In the genomic region with DNA sequence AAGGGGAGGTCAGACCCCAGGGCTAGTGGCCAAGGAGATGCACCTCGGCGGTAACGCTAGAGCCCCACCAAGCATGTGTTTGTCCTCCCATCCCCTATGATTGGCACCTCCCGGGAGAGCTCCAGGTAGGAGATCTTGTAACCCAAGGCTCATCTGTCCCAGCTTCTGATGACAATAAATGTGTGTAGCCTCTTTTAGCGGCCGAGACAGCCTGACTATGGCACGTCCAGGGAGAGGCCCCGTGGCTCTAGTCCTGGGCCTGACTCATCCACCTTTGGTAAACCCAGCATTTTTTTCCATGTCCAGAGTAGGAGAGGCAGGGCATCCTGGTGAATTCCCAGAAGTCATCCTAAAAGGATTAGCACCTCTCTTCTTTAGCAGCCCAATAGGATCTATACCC, we compare ENCODE assay signal across 22 cellular contexts. TPM values are rescaled to one million over a fixed set of nuclear protein-coding genes. Genes with fewer than 3 reads are reported as not detected.
DNase-seq lines count a peak whose midpoint lies in the region; ATAC-seq, FAIRE-seq and TF ChIP-seq lines count a peak whose summit lies in the region.
"Had no signal": no experiment of that assay in that cellular context is flagged by ENCODE, and none has a peak within 500 bp of the region (broad histone marks: within the 10 kb centered on the region; RNA-seq: fewer than 3 reads in every experiment).

No MANE protein-coding gene starts in this region.

- H3K9me3 ChIP-seq in DND-41 (ENCODE audit: insufficient read depth, low read length, severe bottlenecking): no peaks in the 10 kb centered on the region
- H3K9me3 ChIP-seq in GM12878 (replicated peaks; ENCODE audit: control insufficient read depth, insufficient read depth, low read length): no peaks in the 10 kb centered on the region
- no peaks in the 10 kb centered on the region for H3K9me3 ChIP-seq in neutrophil
- H3K9me3 ChIP-seq: prostate gland had no signal

- ATAC-seq in DND-41 (ENCODE audit: insufficient read depth, low read depth): no peak
- no peak for ATAC-seq in GM12878
- ATAC-seq: activated naive CD8-positive, alpha-beta T cell treated with anti-CD3 and anti-CD28 coated beads, Interleukin-2, amount 50 U/mL, for 24 hours; foreskin keratinocyte had no signal

- H3K27ac ChIP-seq in DND-41 (ENCODE audit: low read length): peak overlapping the region; percentile 58
- no peak overlapping the region for H3K27ac ChIP-seq in GM12878 (ENCODE audit: control insufficient read depth, insufficient read depth)
- H3K27ac ChIP-seq in neutrophil: peak overlapping the region; percentile 100
- H3K27ac ChIP-seq: foreskin keratinocyte, prostate gland had no signal

- H3K36me3 ChIP-seq in DND-41 (ENCODE audit: insufficient read depth, low read length) (peaks cover 81% of the 10 kb centered on the region), GM12878 (ENCODE audit: control insufficient read depth in 2 of 2, insufficient read depth in 2 of 2, low read length in 1 of 2) (peaks cover 13 to 16% of the 10 kb centered on the region in 2 experiments), neutrophil (no peaks in the 10 kb centered on the region)
- H3K36me3 ChIP-seq: prostate gland had no signal

- FAIRE-seq in GM12878 (lab: Jason Lieb, UNC) (no peak), GM12891 (lab: Jason Lieb, UNC) (no peak), urothelium cell line (lab: Jason Lieb, UNC) (no peak)

- SMC1A ChIA-PET in GM12878 (lab: Charles Lee; ENCODE audit: uncharacterized antibody, unreplicated experiment): interaction anchor here (0.9 kb wide), 1 partner anchor 13 kb away, joined by 3 read pairs; no protein-coding TSS in a partner anchor

- H3K4me2 ChIP-seq in DND-41 (ENCODE audit: insufficient read depth, low read length) (no peak overlapping the region), GM12878 (ENCODE audit: control insufficient read depth, insufficient read depth) (no peak overlapping the region)

- POLR2A ChIA-PET in GM12878 (lab: Charles Lee): no interaction called here

- CTCF ChIA-PET in GM12878 (lab: Yijun Ruan, JAX): interaction anchor here (1.2 to 1.7 kb wide), 2 partner anchors 25 to 29 kb away, joined by 3 to 4 read pairs; no protein-coding TSS in a partner anchor

- 93% methylated on average over 8 of the region's 8 CpGs for WGBS in GM12878 (ENCODE audit: insufficient coverage, insufficient replicate concordance, low lambda C conversion rate, missing lambda C conversion rate)

- H3K9ac ChIP-seq in DND-41 (ENCODE audit: low read depth, low read length): no peak overlapping the region
- no peak overlapping the region for H3K9ac ChIP-seq in GM12878 (ENCODE audit: control insufficient read depth, insufficient read depth, low read length)

- TF ChIP-seq CTCF in DND-41 (IDR thresholded peaks at IDR 0.05; ENCODE audit: borderline replicate concordance, extremely low read depth, low read length, poor library complexity, severe bottlenecking) (no peak), GM12878 (IDR thresholded peaks at IDR 0.05 in 2 of 3, conservative IDR thresholded peaks at IDR 0.05 in 1 of 3; ENCODE audit: control insufficient read depth in 2 of 3, extremely low read depth in 1 of 3, insufficient read depth in 1 of 3, low read depth in 3 of 3, low read length in 3 of 3) (no peak), neutrophil (IDR thresholded peaks at IDR 0.05) (no peak)

- TF ChIP-seq RAD21 in GM12878 (IDR thresholded peaks at IDR 0.05; ENCODE audit: insufficient read depth, low read depth, low read length): no peak

- intact Hi-C loops in GM12878 (cut with micrococcal nuclease; ENCODE audit: unreplicated experiment): no loop called here

- no peak overlapping the region for H2AFZ ChIP-seq in DND-41 (ENCODE audit: low read depth, low read length)
- no peak overlapping the region for H2AFZ ChIP-seq in GM12878 (ENCODE audit: control insufficient read depth, low read depth, low read length)

- DNase-seq in DND-41 (no peak), HT1080 (ENCODE audit: low read depth) (peak; percentile 54), GM12878 (ENCODE audit: low read depth, low spot score) (no peak), GM12891 (ENCODE audit: insufficient read length, low spot score) (no peak), D341Med (ENCODE audit: low spot score) (no peak), LoVo (ENCODE audit: low spot score) (no peak), urothelium cell line (ENCODE audit: low spot score) (no peak)
- DNase-seq: activated CD4-positive, alpha-beta memory T cell treated with anti-CD3 and anti-CD28 coated beads, Interleukin-2, amount 10 ng/mL, durations not matched to agents 7 days and 5 days; activated naive CD8-positive, alpha-beta T cell treated with anti-CD3 and anti-CD28 coated beads, Interleukin-2, amount 50 U/mL, for 24 hours; AML-193; Calu3; dermis blood vessel endothelial cell; foreskin keratinocyte; Kasumi-1; NCI-H526; nephron progenitor cell; SIG-M5; stimulated activated CD4-positive, alpha-beta T cell treated with anti-CD3 and anti-CD28 coated beads, Interleukin-4, amount 100 ng/mL, for 24 hours; T-helper 2 cell had no signal

- H3K4me1 ChIP-seq in DND-41 (ENCODE audit: insufficient read depth, low read length) (peaks cover 77% of the 10 kb centered on the region), GM12878 (ENCODE audit: control insufficient read depth, insufficient read depth, low read length) (peaks cover 16% of the 10 kb centered on the region), neutrophil (ENCODE audit: control insufficient read depth in 1 of 2, insufficient read depth in 1 of 2, low read depth in 1 of 2, low read length in 1 of 2) (peaks cover 71 to 75% of the 10 kb centered on the region in 2 experiments)
- H3K4me1 ChIP-seq: prostate gland had no signal

- BruUV-seq in GM12878 (replicated peaks; lab: Mats Ljungman, UMichigan): TSS peak; percentile 31

- H3K79me2 ChIP-seq in DND-41 (ENCODE audit: insufficient read depth, low read length) (peaks cover 93% of the 10 kb centered on the region), GM12878 (ENCODE audit: control insufficient read depth, insufficient read depth, low read length) (peaks cover 9% of the 10 kb centered on the region; the same call in 1 of the 2 replicates)

- in situ Hi-C loops in GM12878 (cut with MboI): no loop called here

- H3K4me3 ChIP-seq in DND-41 (ENCODE audit: low read depth in 1 of 2, low read length in 2 of 2): no peak overlapping the region
- H3K4me3 ChIP-seq in GM12878: no peak overlapping the region
- no peak overlapping the region for H3K4me3 ChIP-seq in neutrophil (ENCODE audit: low read depth in 1 of 2, low read length in 1 of 2)
- H3K4me3 ChIP-seq: prostate gland, skin epidermis had no signal

- RAD21 ChIA-PET in GM12878 (lab: Charles Lee; ENCODE audit: unreplicated experiment): interaction anchor here (1.3 kb wide), 1 partner anchor 25 kb away, joined by 3 read pairs; no protein-coding TSS in a partner anchor

- H3K27me3 ChIP-seq in DND-41 (ENCODE audit: insufficient read depth, low read length, poor library complexity) (no peaks in the 10 kb centered on the region), GM12878 (replicated peaks in 1 of 2; ENCODE audit: control insufficient read depth in 2 of 2, insufficient read depth in 2 of 2, low read length in 1 of 2) (no peaks in the 10 kb centered on the region), neutrophil (no peaks in the 10 kb centered on the region)
- H3K27me3 ChIP-seq: foreskin keratinocyte had no signal

- TF ChIP-seq EP300 in GM12878 (IDR thresholded peaks at IDR 0.05; ENCODE audit: borderline replicate concordance in 1 of 2, control insufficient read depth in 1 of 2, low read depth in 2 of 2, low read length in 2 of 2): no peak

- TF ChIP-seq POLR2A in GM12878 (IDR thresholded peaks at IDR 0.05; ENCODE audit: low read depth, low read length) (no peak), GM12891 (IDR thresholded peaks at IDR 0.05; ENCODE audit: low read depth, low read length) (no peak)

- H4K20me1 ChIP-seq in DND-41 (ENCODE audit: insufficient read depth, low read length) (peaks cover 32% of the 10 kb centered on the region), GM12878 (ENCODE audit: control insufficient read depth, insufficient read depth) (no peaks in the 10 kb centered on the region; the same call in 1 of the 2 replicates)

TF ChIP-seq in GM12878, 131 proteins besides CTCF, POLR2A, EP300 and RAD21:
- TF ChIP-seq NBN (IDR thresholded peaks at IDR 0.05): no peak
- TF ChIP-seq SUPT20H (IDR thresholded peaks at IDR 0.05; ENCODE audit: borderline replicate concordance, control insufficient read depth, low read depth, low read length): no peak
- TF ChIP-seq SMAD1 (IDR thresholded peaks at IDR 0.05; ENCODE audit: low read depth, partially characterized antibody): no peak
- no peak for TF ChIP-seq GATAD2B (conservative IDR thresholded peaks at IDR 0.05; ENCODE audit: low read depth)

TF ChIP-seq in GM12891, 5 proteins besides CTCF, POLR2A, EP300 and RAD21:
- TF ChIP-seq SPI1 (IDR thresholded peaks at IDR 0.05; ENCODE audit: low read depth, low read length): no peak
- no peak for TF ChIP-seq POU2F2 (IDR thresholded peaks at IDR 0.05; ENCODE audit: low read depth, low read length)
- TF ChIP-seq POLR2AphosphoS5 (IDR thresholded peaks at IDR 0.05; ENCODE audit: low read depth, low read length): no peak
- no peak for TF ChIP-seq PAX5 (IDR thresholded peaks at IDR 0.05; ENCODE audit: insufficient read depth, low read length, severe bottlenecking)
- TF ChIP-seq TAF1 (IDR thresholded peaks at IDR 0.05; ENCODE audit: low read depth, low read length): no peak

RNA-seq across cellular contexts. Expression of gene IRF1, which starts 39.2 kb away (rescaled TPM):
- 6.3 and 13.6 TPM in 2 replicates for total RNA-seq in HT1080 (2014; rRNA removed; shearing (Covaris generic))
- 15.1 and 18.1 TPM in 2 replicates for polyA plus RNA-seq in HT1080 (2015; cell fraction: cytosol; rRNA removed)
- 32.5 and 34.2 TPM in 2 replicates for polyA plus RNA-seq in HT1080 (2015; cell fraction: nucleus; rRNA removed)
- 216 and 219 TPM in 2 replicates for total RNA-seq in GM12878 (2013; cell fraction: nucleolus; rRNA removed)
- total RNA-seq in GM12878 (2014; rRNA removed): 29.9 and 30.5 TPM in 2 replicates
- 41.9 and 45.3 TPM in 2 replicates for total RNA-seq in GM12878 (2014; rRNA removed; fragmentation: Illumina TruSeq; extraction: Trizol)
- total RNA-seq in GM12878 (2021): 68.0 and 74.1 TPM in 2 replicates
- polyA plus RNA-seq in GM12878 (2011; ENCODE audit: low read depth): 19.0 TPM
- 37.5 and 50.7 TPM in 2 replicates for polyA plus RNA-seq in GM12878 (2011; rRNA removed)
- 60.7 and 77.3 TPM in 2 replicates for polyA plus RNA-seq in GM12878 (2011; cell fraction: cytosol; rRNA removed)
- 156 and 160 TPM in 2 replicates for polyA plus RNA-seq in GM12878 (2011; cell fraction: nucleus; rRNA removed)
- 32.8 and 47.6 TPM in 2 replicates for polyA plus RNA-seq in GM12878 (2012)
- 45.9 and 48.6 TPM in 2 replicates for polyA plus RNA-seq in GM12878 (2014; fragmentation: Illumina TruSeq; extraction: Trizol)
- 10 to 100 TPM in 1 of 2 experiments, 1 to 10 TPM in 1; 6.9 to 14.0 TPM for polyA plus RNA-seq in GM12878 (2014; fragmentation: Nextera tagmentation; extraction: Ambion mirVana)
- 55.9 and 56.1 TPM in 2 replicates for polyA plus RNA-seq in GM12878 (2014; rRNA removed)
- 10 to 100 TPM; 62.1 to 65.0 TPM for polyA plus RNA-seq in GM12878 (2016; fragmentation: Nextera tagmentation; extraction: Ambion mirVana)
- polyA minus RNA-seq in GM12878 (2011; rRNA and poly(A)+ RNA removed): 171 and 202 TPM in 2 replicates
- 47.0 and 51.0 TPM in 2 replicates for polyA minus RNA-seq in GM12878 (2011; cell fraction: cytosol; rRNA and poly(A)+ RNA removed)
- 234 and 331 TPM in 2 replicates for polyA minus RNA-seq in GM12878 (2011; cell fraction: nucleus; rRNA and poly(A)+ RNA removed)
- 30.8 TPM for polyA plus RNA-seq in GM12891 (2012; ENCODE audit: low read depth, missing spikeins)
